ENCODE assay signal across 24 cellular contexts in the genomic region with DNA sequence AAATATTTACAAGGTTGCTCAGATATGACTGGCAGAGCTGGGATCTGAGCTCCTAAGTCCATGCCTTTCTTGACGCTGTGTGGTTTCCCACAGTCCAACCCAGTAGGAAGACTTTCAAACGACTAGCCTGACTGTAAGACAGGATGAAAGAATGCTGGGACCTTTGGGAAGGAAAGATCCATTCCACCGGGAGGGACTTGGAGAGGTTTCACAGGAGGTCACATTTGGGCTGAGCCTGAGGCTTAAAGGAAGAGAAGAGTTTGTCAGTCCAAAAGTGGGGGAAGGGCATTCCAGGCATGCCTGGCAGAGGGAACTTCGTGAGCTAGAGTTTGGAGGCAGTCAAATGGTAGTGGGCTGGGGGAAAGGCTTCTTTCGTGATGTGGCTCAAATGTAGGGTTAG. TPM values are rescaled to one million over a fixed set of nuclear protein-coding genes. Genes with fewer than 3 reads are reported as not detected.
A peak's percentile ranks its signal among the peaks of the same experiment; 100 is the strongest.
DNase-seq lines count a peak whose midpoint lies in the region; ATAC-seq, FAIRE-seq and TF ChIP-seq lines count a peak whose summit lies in the region.
"Had no signal": no experiment of that assay in that cellular context is flagged by ENCODE, and none has a peak within 500 bp of the region (broad histone marks: within the 10 kb centered on the region; RNA-seq: fewer than 3 reads in every experiment).

No MANE protein-coding gene starts in this region.

- H3K4me2 ChIP-seq in SK-N-SH, result 0 out of 2 replicates have a peak overlapping the region, but pooled peaks have one; percentile 23
- no peak overlapping the region for H3K4me2 ChIP-seq in mesenchymal stem cell (ENCODE audit: low read length, poor library complexity, severe bottlenecking)

- H3K79me2 ChIP-seq in SK-N-SH (ENCODE audit: insufficient read depth), result 0 out of 2 replicates have a peak, but pooled peaks cover 6% of the 10 kb centered on the region

- TF ChIP-seq CTCF in SK-N-SH (IDR thresholded peaks at IDR 0.05), result no peak

- TF ChIP-seq EP300 in SK-N-SH (IDR thresholded peaks at IDR 0.05; ENCODE audit: borderline replicate concordance in 1 of 2, low read depth in 1 of 2, low read length in 1 of 2), result no peak

- H2BK120ac ChIP-seq in mesenchymal stem cell (ENCODE audit: low read depth, low read length), result no peak overlapping the region

- POLR2A ChIA-PET in SK-N-SH (lab: Yijun Ruan, JAX), result no interaction called here

- no peak for ATAC-seq in SK-N-SH treated with all-trans-retinoic acid at 6 μM for 48 hours
- ATAC-seq: activated naive CD4-positive, alpha-beta T cell treated with anti-CD3 and anti-CD28 coated beads, Interleukin-2, amount 50 U/mL, for 72 hours; gastroesophageal sphincter; pancreas; stimulated activated effector memory CD8-positive, alpha-beta T cell treated with anti-CD3 and anti-CD28 coated beads, Interleukin-12 subunit alpha, Interleukin-12 subunit beta, amount 100 ng/mL, for 72 hours had no signal

- no peak overlapping the region for H2AK5ac ChIP-seq in mesenchymal stem cell (ENCODE audit: low read length, severe bottlenecking)

- DNase-seq in SK-N-SH (no peak), amniotic epithelial cell (ENCODE audit: low read depth) (peak; percentile 41), GM12892 (ENCODE audit: insufficient read length) (no peak), mesenchymal stem cell (no peak)
- no peak for DNase-seq in stimulated activated CD4-positive, alpha-beta T cell treated with anti-CD3 and anti-CD28 coated beads, Interleukin-4, amount 100 ng/mL, for 4 hours
- DNase-seq: activated CD4-positive, alpha-beta T cell treated with anti-CD3 and anti-CD28 coated beads, Interleukin-2, amount 10 ng/mL, durations not matched to agents 7 days and 5 days; activated T-cell treated with anti-CD3 and anti-CD28 coated beads for 4 hours; Karpas-422; NCI-H146; NCI-H345; NK-92 treated with Interleukin-12 subunit alpha and Interleukin-12 subunit beta, amount 100 ng/mL, for 24 hours; pancreas; SHP77 treated with DMSO at 0.1 percent for 48 hours; T1000; transverse colon had no signal

- H3K9ac ChIP-seq in SK-N-SH, result no peak overlapping the region
- no peak overlapping the region for H3K9ac ChIP-seq in iPS-18a (ENCODE audit: low read length)
- no peak overlapping the region for H3K9ac ChIP-seq in subcutaneous abdominal adipose tissue (ENCODE audit: low read length in 5 of 5)
- H3K9ac ChIP-seq in mesenchymal stem cell (ENCODE audit: low read length), result no peak overlapping the region

- no peaks in the 10 kb centered on the region; the same call in 1 of the 2 replicates for H3K27me3 ChIP-seq in SK-N-SH (ENCODE audit: insufficient read depth)
- peaks cover 5% of the 10 kb centered on the region for H3K27me3 ChIP-seq in iPS-18a (ENCODE audit: control insufficient read depth, insufficient read depth, low read length)
- H3K27me3 ChIP-seq in subcutaneous abdominal adipose tissue (ENCODE audit: control insufficient read depth in 5 of 5, insufficient read depth in 4 of 5, low read length in 5 of 5), result peaks cover 0 to 12% (median 4%) of the 10 kb centered on the region in 5 donors
- peaks cover 0 to 43% of the 10 kb centered on the region in 2 experiments for H3K27me3 ChIP-seq in mesenchymal stem cell (ENCODE audit: control insufficient read depth in 1 of 2, insufficient read depth in 1 of 2, low read length in 2 of 2)
- H3K27me3 ChIP-seq: gastroesophageal sphincter, transverse colon had no signal

- no peaks in the 10 kb centered on the region for H3F3A ChIP-seq in SK-N-SH (replicated peaks; ENCODE audit: insufficient read depth)

- H2BK12ac ChIP-seq in mesenchymal stem cell (ENCODE audit: low read length in 2 of 2), result no peak overlapping the region

- no peak overlapping the region for H3K27ac ChIP-seq in SK-N-SH (ENCODE audit: low read depth in 2 of 2, low read length in 1 of 2)
- H3K27ac ChIP-seq in iPS-18a (ENCODE audit: low read length), result no peak overlapping the region
- H3K27ac ChIP-seq in subcutaneous abdominal adipose tissue (ENCODE audit: low read depth, low read length), result peak overlapping the region; percentile 22
- no peak overlapping the region for H3K27ac ChIP-seq in mesenchymal stem cell (ENCODE audit: low read length, poor library complexity, severe bottlenecking)
- H3K27ac ChIP-seq: 22Rv1, gastroesophageal sphincter, pancreas, skin epidermis, transverse colon had no signal

- H3K9me3 ChIP-seq in SK-N-SH (no peaks in the 10 kb centered on the region), iPS-18a (ENCODE audit: control insufficient read depth, low read depth, low read length) (peaks cover 4% of the 10 kb centered on the region), subcutaneous abdominal adipose tissue (ENCODE audit: control insufficient read depth in 5 of 5, low read length in 5 of 5) (no peaks in the 10 kb centered on the region), mesenchymal stem cell (ENCODE audit: control insufficient read depth, low read length) (no peaks in the 10 kb centered on the region)
- H3K9me3 ChIP-seq: gastroesophageal sphincter, pancreas, transverse colon had no signal

- no peak for FAIRE-seq in GM12892 (lab: Jason Lieb, UNC)
- FAIRE-seq: islet of Langerhans, pancreas had no signal

- H2AFZ ChIP-seq in SK-N-SH (ENCODE audit: low read depth) (no peak overlapping the region), mesenchymal stem cell (ENCODE audit: low read depth, low read length) (no peak overlapping the region)

- TF ChIP-seq POLR2A in GM12892 (IDR thresholded peaks at IDR 0.05; ENCODE audit: low read depth, low read length), result no peak

- H3K79me1 ChIP-seq in mesenchymal stem cell (replicated peaks; ENCODE audit: low read length, poor library complexity, severe bottlenecking), result peaks cover 4% of the 10 kb centered on the region

- no peaks in the 10 kb centered on the region for H3K36me3 ChIP-seq in SK-N-SH (replicated peaks in 1 of 2; ENCODE audit: control insufficient read depth in 1 of 2, insufficient read depth in 2 of 2, low read length in 1 of 2)
- no peaks in the 10 kb centered on the region for H3K36me3 ChIP-seq in iPS-18a (ENCODE audit: control insufficient read depth, low read depth, low read length)
- H3K36me3 ChIP-seq in subcutaneous abdominal adipose tissue (ENCODE audit: control insufficient read depth in 5 of 5, insufficient read depth in 5 of 5, low read length in 5 of 5), result no peaks in the 10 kb centered on the region
- H3K36me3 ChIP-seq in mesenchymal stem cell (ENCODE audit: control insufficient read depth in 1 of 2, insufficient read depth in 2 of 2, low read depth in 1 of 2, low read length in 2 of 2), result no peaks in the 10 kb centered on the region
- H3K36me3 ChIP-seq: gastroesophageal sphincter, pancreas, transverse colon had no signal

- no peak overlapping the region for H4K91ac ChIP-seq in mesenchymal stem cell (ENCODE audit: low read length)

- no peak overlapping the region for H3K18ac ChIP-seq in mesenchymal stem cell (ENCODE audit: low read depth in 1 of 2, low read length in 2 of 2)

- no peak overlapping the region for H3K14ac ChIP-seq in mesenchymal stem cell (ENCODE audit: low read length in 2 of 2)

- CTCF ChIA-PET in SK-N-SH (lab: Yijun Ruan, JAX), result interaction anchor here (1.5 kb wide), 1 partner anchor 62 kb away, joined by 3 read pairs; no protein-coding TSS in a partner anchor

- no peak overlapping the region for H3K4ac ChIP-seq in mesenchymal stem cell (ENCODE audit: low read depth in 1 of 2, low read length in 2 of 2)

- no peak overlapping the region for H2BK5ac ChIP-seq in mesenchymal stem cell (ENCODE audit: low read depth, low read length, poor library complexity, severe bottlenecking)

- H4K20me1 ChIP-seq in SK-N-SH (ENCODE audit: insufficient read depth), result no peaks in the 10 kb centered on the region

- no peak overlapping the region for H3K23ac ChIP-seq in mesenchymal stem cell (ENCODE audit: low read length in 2 of 2)

- H3K4me1 ChIP-seq in SK-N-SH (ENCODE audit: control insufficient read depth in 1 of 2, insufficient read depth in 2 of 2, low read depth in 1 of 2, low read length in 1 of 2) (no peaks in the 10 kb centered on the region), iPS-18a (ENCODE audit: control insufficient read depth, low read depth, low read length) (peaks cover 10% of the 10 kb centered on the region), subcutaneous abdominal adipose tissue (ENCODE audit: control insufficient read depth in 5 of 5, insufficient read depth in 5 of 5, low read length in 5 of 5) (peaks cover 0 to 31% (median 19%) of the 10 kb centered on the region in 5 donors), mesenchymal stem cell (ENCODE audit: control insufficient read depth, insufficient read depth, low read depth, low read length) (peaks cover 20% of the 10 kb centered on the region)
- H3K4me1 ChIP-seq: pancreas, transverse colon had no signal

- no peak overlapping the region for H2BK15ac ChIP-seq in mesenchymal stem cell (ENCODE audit: low read depth, poor library complexity, severe bottlenecking)

- WGBS in SK-N-SH (ENCODE audit: low lambda C conversion rate), result 23% methylated on average over 5 of the region's 5 CpGs
- WGBS in mesenchymal stem cell, result 30% methylated on average over 5 of the region's 5 CpGs

- H3K9me2 ChIP-seq in SK-N-SH, result no peaks in the 10 kb centered on the region

- H4K8ac ChIP-seq in mesenchymal stem cell (ENCODE audit: low read length), result no peak overlapping the region

- TF ChIP-seq RAD21 in SK-N-SH (IDR thresholded peaks at IDR 0.05; ENCODE audit: low read length), result no peak

- no peak overlapping the region for H3K4me3 ChIP-seq in SK-N-SH (ENCODE audit: low read depth in 2 of 2, low read length in 1 of 2)
- peak overlapping the region; percentile 25 for H3K4me3 ChIP-seq in iPS-18a (ENCODE audit: low read length)
- H3K4me3 ChIP-seq in subcutaneous abdominal adipose tissue (ENCODE audit: low read depth in 1 of 5, low read length in 5 of 5), result peak overlapping the region in 1 of 5 donors; percentile 42
- peak overlapping the region in 1 of 2 experiments; percentile 40 for H3K4me3 ChIP-seq in mesenchymal stem cell (ENCODE audit: insufficient read depth in 1 of 2, low read depth in 1 of 2, low read length in 2 of 2)
- H3K4me3 ChIP-seq: gastroesophageal sphincter, pancreas, skin epidermis, transverse colon had no signal

TF ChIP-seq in SK-N-SH, 30 proteins besides CTCF, POLR2A, EP300 and RAD21 (continues in another document):
- no peak for TF ChIP-seq CHD2 (IDR thresholded peaks at IDR 0.05; ENCODE audit: low read length, partially characterized antibody)

TF ChIP-seq in SK-N-SH treated with all-trans-retinoic acid at 6 μM for 48 hours, 23 proteins besides CTCF, POLR2A, EP300 and RAD21 (continues in another document):
- no peak for TF ChIP-seq ZFP30 (CRISPR knock-in tag; IDR thresholded peaks at IDR 0.05)

RNA-seq across cellular contexts. Expression of gene STARD8, which starts 1.5 kb away (rescaled TPM):
- polyA plus RNA-seq in SK-N-SH (2012; rRNA removed), result 2.6 TPM in 2 replicates
- 1.0 and 1.9 TPM in 2 replicates for polyA plus RNA-seq in SK-N-SH (2012; cell fraction: cytosol; rRNA removed)
- polyA plus RNA-seq in SK-N-SH (2012; cell fraction: nucleus; rRNA removed), result 5.5 and 5.6 TPM in 2 replicates
- 0.06 TPM for polyA plus RNA-seq in GM12892 (2012; ENCODE audit: missing spikeins)
- polyA plus RNA-seq in mesenchymal stem cell (2013, experiment 1 of 2), result 0.19 TPM
- polyA plus RNA-seq in mesenchymal stem cell (2013, experiment 2 of 2), result 0.18 TPM
